ENCODE assay signal across 1 cellular context in genomic region chr18:47485221-47485797, GRCh38.
TF ChIP-seq lines count a peak whose summit lies in the region.

No MANE protein-coding gene starts in this region.

TF ChIP-seq in GM23338, 12 proteins besides CTCF, POLR2A, EP300 and RAD21 (continued from another document):
- no peak for TF ChIP-seq ZNF462 (CRISPR knock-in tag; IDR thresholded peaks at IDR 0.05)
- TF ChIP-seq STAT1 (IDR thresholded peaks at IDR 0.05; ENCODE audit: unreplicated experiment), result no peak
- no peak for TF ChIP-seq POLR2AphosphoS5 (IDR thresholded peaks at IDR 0.05; ENCODE audit: low read depth)
- no peak for TF ChIP-seq ETS1 (IDR thresholded peaks at IDR 0.05)
- no peak for TF ChIP-seq EZH2 (IDR thresholded peaks at IDR 0.05; ENCODE audit: low read depth, unreplicated experiment)
- TF ChIP-seq NANOG (IDR thresholded peaks at IDR 0.05; ENCODE audit: borderline replicate concordance), result no peak
